In the genomic region with DNA sequence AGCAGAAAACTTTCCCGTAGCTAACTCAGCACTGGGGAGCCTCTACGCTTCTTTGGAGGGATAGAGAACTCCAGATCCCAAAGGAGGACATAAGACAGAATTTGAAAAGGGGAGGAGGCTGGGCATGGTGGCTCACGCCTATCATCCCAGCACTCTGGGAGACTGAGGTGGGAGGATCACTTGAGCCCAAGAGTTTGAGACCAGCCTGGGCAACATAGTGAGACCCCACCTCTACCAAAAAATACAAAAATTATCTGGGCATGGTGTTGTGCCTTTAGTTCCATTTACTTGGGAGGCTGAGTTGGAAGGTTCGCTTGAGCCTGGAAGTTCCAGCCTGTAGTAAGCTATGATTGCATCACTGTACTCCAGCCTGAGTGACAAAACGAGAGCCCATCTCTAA, we compare ENCODE assay signal across 1 cellular context.
TF ChIP-seq lines count a peak whose summit lies in the region.

No MANE protein-coding gene starts in this region.

TF ChIP-seq in K562, 482 proteins besides CTCF, POLR2A, EP300 and RAD21 (continued from another document):
- no peak for TF ChIP-seq ZC3H11A (IDR thresholded peaks at IDR 0.05; ENCODE audit: low read depth, low read length)
- TF ChIP-seq PRPF4 (IDR thresholded peaks at IDR 0.05; ENCODE audit: insufficient read depth, low read depth, low read length, poor library complexity, severe bottlenecking) = no peak
- no peak for TF ChIP-seq CEBPG (CRISPR knock-in tag; IDR thresholded peaks at IDR 0.05)
- TF ChIP-seq CEBPG (tag; conservative IDR thresholded peaks at IDR 0.05 in 1 of 2, IDR thresholded peaks at IDR 0.05 in 1 of 2) = peak in 1 of 2 experiments; percentile 11; a peak in 1 of 4 replicates
- TF ChIP-seq ZNF121 (CRISPR knock-in tag; conservative IDR thresholded peaks at IDR 0.05) = peak; percentile 74
- no peak for TF ChIP-seq SMARCE1 (IDR thresholded peaks at IDR 0.05)
